Comparison of ENCODE assay signal across 15 cellular contexts in the genomic region with DNA sequence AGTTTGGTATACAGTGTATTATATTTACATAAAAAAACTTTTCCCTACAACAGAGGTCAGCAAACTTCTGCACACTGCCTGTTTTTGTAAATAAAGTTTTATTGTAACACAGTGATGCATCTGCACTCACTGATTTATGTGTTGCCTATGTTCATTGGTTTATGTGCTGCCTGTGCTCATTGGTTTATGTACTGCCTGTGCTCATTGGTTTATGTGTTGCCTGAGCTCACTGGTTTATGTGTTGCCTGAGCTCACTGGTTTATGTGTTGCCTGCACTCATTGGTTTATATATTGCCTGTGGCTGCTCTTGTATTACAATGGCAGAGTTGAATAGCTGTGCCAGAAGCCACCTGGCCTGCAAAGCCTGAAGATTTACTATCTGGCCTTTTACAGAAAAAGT.
DNase-seq lines count a peak whose midpoint lies in the region; ATAC-seq, FAIRE-seq and TF ChIP-seq lines count a peak whose summit lies in the region.
"Had no signal": no experiment of that assay in that cellular context is flagged by ENCODE, and none has a peak within 500 bp of the region (broad histone marks: within the 10 kb centered on the region; RNA-seq: fewer than 3 reads in every experiment).

No MANE protein-coding gene starts in this region.

- POLR2A ChIA-PET in HepG2 (lab: Yijun Ruan, JAX) (no interaction called here), endothelial cell of umbilical vein (lab: Charles Lee) (no interaction called here)
- POLR2A ChIA-PET in CD8-positive, alpha-beta memory T cell (lab: Charles Lee): no interaction called here

- no peak for ATAC-seq in HepG2
- ATAC-seq in right lobe of liver: no peak
- ATAC-seq in HG02798 (IDR thresholded peaks at IDR 0.05; ENCODE audit: poor library complexity, unreplicated experiment): no peak
- no peak for ATAC-seq in HG03095 (IDR thresholded peaks at IDR 0.05; ENCODE audit: unreplicated experiment)
- ATAC-seq: activated CD8-positive, alpha-beta memory T cell treated with anti-CD3 and anti-CD28 coated beads, Interleukin-2, amount 10 ng/mL, durations not matched to agents 7 days and 5 days; Right ventricle myocardium inferior had no signal

- no peaks in the 10 kb centered on the region for H3K9me3 ChIP-seq in HepG2 (ENCODE audit: low read length)
- no peaks in the 10 kb centered on the region for H3K9me3 ChIP-seq in right lobe of liver
- no peaks in the 10 kb centered on the region for H3K9me3 ChIP-seq in endothelial cell of umbilical vein (replicated peaks; ENCODE audit: control insufficient read depth, insufficient read depth, low read length)
- H3K9me3 ChIP-seq in CD8-positive, alpha-beta memory T cell (ENCODE audit: low read length): no peaks in the 10 kb centered on the region
- H3K9me3 ChIP-seq: upper lobe of left lung had no signal

- no peaks in the 10 kb centered on the region for H3K4me1 Mint-ChIP-seq in CD8-positive, alpha-beta memory T cell
- H3K4me1 Mint-ChIP-seq: activated CD8-positive, alpha-beta memory T cell treated with anti-CD3 and anti-CD28 coated beads, Interleukin-2, amount 10 ng/mL, durations not matched to agents 7 days and 5 days had no signal

- BruUV-seq in HepG2 (replicated peaks; lab: Mats Ljungman, UMichigan) (no TSS peak), endothelial cell of umbilical vein (replicated peaks; lab: Mats Ljungman, UMichigan) (no TSS peak)

- no peaks in the 10 kb centered on the region for H3K9me3 Mint-ChIP-seq in CD8-positive, alpha-beta memory T cell

- CTCF ChIA-PET in HepG2 (lab: Yijun Ruan, JAX; ENCODE audit: low intra/inter-chr PET ratio, low total read pairs) (interaction anchor here (1.2 kb wide), 1 partner anchor 47 kb away, joined by 6 read pairs; no protein-coding TSS in a partner anchor), endothelial cell of umbilical vein (lab: Charles Lee) (interaction anchor here (0.8 to 3.8 kb wide), 3 partner anchors 9 to 46 kb away, joined by 3 to 18 read pairs (median 3); no protein-coding TSS in a partner anchor)
- CTCF ChIA-PET in CD8-positive, alpha-beta memory T cell (lab: Charles Lee): no interaction called here

- no peak for DNase-seq in HepG2 (ENCODE audit: low spot score)
- DNase-seq in right lobe of liver: no peak
- peak; percentile 68 for DNase-seq in NCI-H69 (lab: John Stamatoyannopoulos, UW)
- peak; percentile 13 for DNase-seq in endothelial cell of umbilical vein (ENCODE audit: low read depth, low spot score)
- no peak for DNase-seq in OCI-M2 (lab: John Stamatoyannopoulos, UW; ENCODE audit: unreplicated experiment)
- no peak for DNase-seq in CD8-positive, alpha-beta memory T cell
- DNase-seq: activated CD8-positive, alpha-beta memory T cell treated with anti-CD3 and anti-CD28 coated beads, Interleukin-2, amount 10 ng/mL, durations not matched to agents 7 days and 5 days; DND-41; NCI-H2227 treated with DMSO at 0.1 percent for 48 hours; posterior cingulate gyrus; upper lobe of left lung had no signal

- no peaks in the 10 kb centered on the region for H3K9me1 ChIP-seq in endothelial cell of umbilical vein (replicated peaks; ENCODE audit: control insufficient read depth, extremely low read depth, insufficient read depth, low read length)

- in situ Hi-C loops in HepG2 (cut with HindIII; ENCODE audit: extremely low pct_ligation_motif_present, low pct_unique_long_range_greater_than_20kb): loop anchor here (5.0 kb wide), 2 partner anchors 47 to 352 kb away; no protein-coding TSS in a partner anchor

- dilution Hi-C loops in endothelial cell of umbilical vein (cut with MboI; ENCODE audit: extremely low pct_ligation_motif_present, low sequenced_read_pairs): no loop called here

- H2AFZ ChIP-seq in HepG2 (ENCODE audit: low read length) (no peak overlapping the region), endothelial cell of umbilical vein (ENCODE audit: low read depth, low read length) (no peak overlapping the region)

- H3K4me2 ChIP-seq in HepG2 (ENCODE audit: low read depth, low read length) (no peak overlapping the region), endothelial cell of umbilical vein (ENCODE audit: insufficient read depth, low read length) (no peak overlapping the region)

- intact Hi-C loops in HepG2 (cut with micrococcal nuclease; ENCODE audit: unreplicated experiment) (no loop called here), right lobe of liver (cut with DNase I) (loop anchor here in 1 of 2 donors (10.0 kb wide), 1 partner anchor 350 kb away; no protein-coding TSS in a partner anchor), endothelial cell of umbilical vein (cut with micrococcal nuclease) (no loop called here)

- no peaks in the 10 kb centered on the region for H3K36me3 Mint-ChIP-seq in CD8-positive, alpha-beta memory T cell
- H3K36me3 Mint-ChIP-seq: activated CD8-positive, alpha-beta memory T cell treated with anti-CD3 and anti-CD28 coated beads, Interleukin-2, amount 10 ng/mL, durations not matched to agents 7 days and 5 days; activated naive CD8-positive, alpha-beta T cell had no signal

- no peaks in the 10 kb centered on the region for H3K79me2 ChIP-seq in HepG2 (ENCODE audit: insufficient read depth, low read length)
- H3K79me2 ChIP-seq in endothelial cell of umbilical vein (ENCODE audit: control insufficient read depth, insufficient read depth, low read length): no peaks in the 10 kb centered on the region

- H3K27ac ChIP-seq in HepG2 (ENCODE audit: extremely low read length, insufficient read depth, low read length) (no peak overlapping the region), right lobe of liver (no peak overlapping the region), endothelial cell of umbilical vein (ENCODE audit: insufficient read depth, low read depth, low read length) (no peak overlapping the region)
- no peak overlapping the region for H3K27ac ChIP-seq in CD8-positive, alpha-beta memory T cell (ENCODE audit: low read depth, low read length)
- H3K27ac ChIP-seq: upper lobe of left lung had no signal

- H3K4me1 ChIP-seq in HepG2 (ENCODE audit: insufficient read depth, low read length): peaks cover 11% of the 10 kb centered on the region; the same call in 1 of the 2 replicates
- H3K4me1 ChIP-seq in right lobe of liver: no peaks in the 10 kb centered on the region
- H3K4me1 ChIP-seq in endothelial cell of umbilical vein (ENCODE audit: control insufficient read depth, extremely low read depth, insufficient read depth, low read length): no peaks in the 10 kb centered on the region
- H3K4me1 ChIP-seq in CD8-positive, alpha-beta memory T cell (ENCODE audit: insufficient read depth, low read length): no peaks in the 10 kb centered on the region

- TF ChIP-seq POLR2A in HepG2 (IDR thresholded peaks at IDR 0.05; ENCODE audit: insufficient read depth in 1 of 2, low read depth in 2 of 2, low read length in 2 of 2) (no peak), right lobe of liver (IDR thresholded peaks at IDR 0.05) (no peak), endothelial cell of umbilical vein (IDR thresholded peaks at IDR 0.05; ENCODE audit: low read depth, low read length) (no peak)

- FAIRE-seq in HepG2 (lab: Jason Lieb, UNC) (no peak), endothelial cell of umbilical vein (lab: Jason Lieb, UNC) (no peak)

- peaks cover 0 to 35% of the 10 kb centered on the region in 2 experiments; a peak in 3 of 5 replicates for H3K27me3 ChIP-seq in HepG2 (ENCODE audit: control insufficient read depth in 1 of 2, insufficient read depth in 2 of 2, low read length in 2 of 2)
- no peaks in the 10 kb centered on the region for H3K27me3 ChIP-seq in right lobe of liver
- H3K27me3 ChIP-seq in endothelial cell of umbilical vein (ENCODE audit: control insufficient read depth in 2 of 2, insufficient read depth in 2 of 2, low read length in 2 of 2): peaks cover 3 to 4% of the 10 kb centered on the region in 2 experiments
- no peaks in the 10 kb centered on the region for H3K27me3 ChIP-seq in CD8-positive, alpha-beta memory T cell (ENCODE audit: insufficient read depth, low read length, poor library complexity, severe bottlenecking)
- H3K27me3 ChIP-seq: upper lobe of left lung had no signal

- no peak for TF ChIP-seq RAD21 in HepG2 (CRISPR knock-in tag; IDR thresholded peaks at IDR 0.05)

- peaks cover 6 to 24% of the 10 kb centered on the region in 2 donors for H3K27me3 Mint-ChIP-seq in CD8-positive, alpha-beta memory T cell

- H4K20me1 ChIP-seq in HepG2 (ENCODE audit: insufficient read depth, low read length) (no peaks in the 10 kb centered on the region), endothelial cell of umbilical vein (replicated peaks; ENCODE audit: control insufficient read depth, extremely low read depth, insufficient read depth, low read length) (no peaks in the 10 kb centered on the region)

- H3K9ac ChIP-seq in HepG2 (ENCODE audit: insufficient read depth, low read depth, low read length) (no peak overlapping the region), endothelial cell of umbilical vein (replicated peaks; ENCODE audit: extremely low read depth, insufficient read depth, low read length) (no peak overlapping the region)

- no peak overlapping the region for H3K27ac Mint-ChIP-seq in CD8-positive, alpha-beta memory T cell
- H3K27ac Mint-ChIP-seq: activated CD8-positive, alpha-beta memory T cell treated with anti-CD3 and anti-CD28 coated beads, Interleukin-2, amount 10 ng/mL, durations not matched to agents 7 days and 5 days; activated naive CD8-positive, alpha-beta T cell had no signal

- no peak overlapping the region for H3K4me3 Mint-ChIP-seq in CD8-positive, alpha-beta memory T cell
- H3K4me3 Mint-ChIP-seq: activated CD8-positive, alpha-beta memory T cell treated with anti-CD3 and anti-CD28 coated beads, Interleukin-2, amount 10 ng/mL, durations not matched to agents 7 days and 5 days; activated naive CD8-positive, alpha-beta T cell had no signal

- H3K36me3 ChIP-seq in HepG2 (replicated peaks in 1 of 2; ENCODE audit: control insufficient read depth in 1 of 2, insufficient read depth in 2 of 2, low read length in 2 of 2) (no peaks in the 10 kb centered on the region), right lobe of liver (no peaks in the 10 kb centered on the region), endothelial cell of umbilical vein (ENCODE audit: control insufficient read depth in 2 of 2, extremely low read depth in 1 of 2, insufficient read depth in 2 of 2, low read length in 2 of 2) (no peaks in the 10 kb centered on the region)
- no peaks in the 10 kb centered on the region for H3K36me3 ChIP-seq in CD8-positive, alpha-beta memory T cell (ENCODE audit: insufficient read depth, low read length)
- H3K36me3 ChIP-seq: upper lobe of left lung had no signal

- H3K4me3 ChIP-seq in HepG2 (replicated peaks in 1 of 3; ENCODE audit: insufficient read depth in 1 of 3, low read depth in 2 of 3, low read length in 3 of 3): no peak overlapping the region
- H3K4me3 ChIP-seq in right lobe of liver: no peak overlapping the region
- no peak overlapping the region for H3K4me3 ChIP-seq in endothelial cell of umbilical vein (replicated peaks in 1 of 3; ENCODE audit: insufficient read depth in 1 of 3, low read depth in 1 of 3, low read length in 3 of 3)
- H3K4me3 ChIP-seq in CD8-positive, alpha-beta memory T cell (ENCODE audit: low read length): no peak overlapping the region
- H3K4me3 ChIP-seq: upper lobe of left lung had no signal

- TF ChIP-seq CTCF in HepG2 (CRISPR knock-in tag; IDR thresholded peaks at IDR 0.05) (no peak), right lobe of liver (IDR thresholded peaks at IDR 0.05) (no peak), endothelial cell of umbilical vein (IDR thresholded peaks at IDR 0.05; ENCODE audit: extremely low read depth in 1 of 2, insufficient read depth in 1 of 2, low read depth in 1 of 2, low read length in 2 of 2) (no peak)

- TF ChIP-seq EP300 in HepG2 (IDR thresholded peaks at IDR 0.05; ENCODE audit: low read depth in 2 of 2, low read length in 2 of 2): no peak
- TF ChIP-seq EP300 in HepG2 (CRISPR knock-in tag; IDR thresholded peaks at IDR 0.05; ENCODE audit: borderline replicate concordance): no peak

Comparison
In these comparisons a context has a peak if more than half of its experiments do, and no peak if none do; other contexts are left out.
1. DNase-seq: peak in NCI-H69 (single experiment) and endothelial cell of umbilical vein (single experiment); none in HepG2 (single experiment), right lobe of liver (0 of 3), OCI-M2 (single experiment) and CD8-positive, alpha-beta memory T cell (0 of 5).